In the genomic region with DNA sequence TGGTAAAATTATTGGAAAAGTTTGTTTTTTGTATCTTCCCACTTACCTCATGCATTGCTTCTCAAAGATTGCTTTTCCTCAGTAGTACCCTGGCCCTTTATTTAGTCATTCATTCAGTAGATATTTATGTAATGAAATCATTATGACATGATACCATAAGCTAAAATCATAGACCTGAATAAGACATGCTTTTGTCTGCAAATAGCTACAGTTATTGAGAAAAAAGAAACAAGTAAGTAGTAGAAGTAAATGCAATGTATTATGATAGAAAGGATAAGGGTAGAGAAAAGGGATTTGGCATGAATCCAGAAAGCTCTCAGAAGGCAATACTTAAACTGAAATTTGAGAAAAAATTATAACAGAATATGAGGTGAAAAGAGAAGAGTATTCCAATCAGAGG, we compare ENCODE assay signal across 1 cellular context.
TF ChIP-seq lines count a peak whose summit lies in the region.

No MANE protein-coding gene starts in this region.

TF ChIP-seq in IMR-90, 13 proteins besides CTCF, POLR2A, EP300 and RAD21 (continued from another document):
- TF ChIP-seq, protein P1, sequence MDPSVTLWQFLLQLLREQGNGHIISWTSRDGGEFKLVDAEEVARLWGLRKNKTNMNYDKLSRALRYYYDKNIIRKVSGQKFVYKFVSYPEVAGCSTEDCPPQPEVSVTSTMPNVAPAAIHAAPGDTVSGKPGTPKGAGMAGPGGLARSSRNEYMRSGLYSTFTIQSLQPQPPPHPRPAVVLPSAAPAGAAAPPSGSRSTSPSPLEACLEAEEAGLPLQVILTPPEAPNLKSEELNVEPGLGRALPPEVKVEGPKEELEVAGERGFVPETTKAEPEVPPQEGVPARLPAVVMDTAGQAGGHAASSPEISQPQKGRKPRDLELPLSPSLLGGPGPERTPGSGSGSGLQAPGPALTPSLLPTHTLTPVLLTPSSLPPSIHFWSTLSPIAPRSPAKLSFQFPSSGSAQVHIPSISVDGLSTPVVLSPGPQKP (IDR thresholded peaks at IDR 0.05; ENCODE audit: borderline replicate concordance, low read depth, low read length): no peak
- TF ChIP-seq CEBPB (IDR thresholded peaks at IDR 0.05; ENCODE audit: low read depth, low read length) (no peak), BHLHE40 (IDR thresholded peaks at IDR 0.05; ENCODE audit: low read depth, low read length) (no peak)
TF ChIP-seq in IMR-90: peak in this region for 0.
